24 cellular contexts compared by ENCODE assay signal in genomic region chr7:100486111-100486636, GRCh38. TPM values are rescaled to one million over a fixed set of nuclear protein-coding genes. Genes with fewer than 3 reads are reported as not detected.
DNase-seq lines count a peak whose midpoint lies in the region; ATAC-seq, FAIRE-seq and TF ChIP-seq lines count a peak whose summit lies in the region.
"Had no signal": no experiment of that assay in that cellular context is flagged by ENCODE, and none has a peak within 500 bp of the region (broad histone marks: within the 10 kb centered on the region; RNA-seq: fewer than 3 reads in every experiment).

No MANE protein-coding gene starts in this region.

- POLR2A ChIA-PET in A549 (lab: Yijun Ruan, JAX) (no interaction called here), WTC11 (lab: Charles Lee) (no interaction called here)

- TF ChIP-seq EP300 in A549 (IDR thresholded peaks at IDR 0.05) = no peak

- H3K4me3 Mint-ChIP-seq in WTC11 (peak overlapping the region; percentile 38; the same call in 1 of the 2 replicates), mesothelial cell of epicardium (peak overlapping the region; percentile 22)

- no peak overlapping the region for H3K4me3 ChIP-seq in A549
- H3K4me3 ChIP-seq: heart right ventricle, vagina had no signal

- FAIRE-seq in A549 (lab: Jason Lieb, UNC) = no peak
- FAIRE-seq: GM12891, HepG2, RCC 7860 had no signal

- WGBS in A549 (ENCODE audit: missing lambda C conversion rate) = 81% methylated on average over 5 of the region's 5 CpGs

- ATAC-seq in A549 = no peak
- ATAC-seq in WTC11 = no peak
- no peak for ATAC-seq in HG03442 (IDR thresholded peaks at IDR 0.05; ENCODE audit: unreplicated experiment)
- ATAC-seq in HG02885 (IDR thresholded peaks at IDR 0.05; ENCODE audit: poor library complexity, unreplicated experiment) = no peak
- ATAC-seq: heart right ventricle, left lobe of liver had no signal

- H3K4me1 Mint-ChIP-seq in WTC11 = peaks cover 37% of the 10 kb centered on the region
- peaks cover 38% of the 10 kb centered on the region for H3K4me1 Mint-ChIP-seq in mesothelial cell of epicardium

- H3K27me3 Mint-ChIP-seq in WTC11 (ENCODE audit: low read depth) (no peaks in the 10 kb centered on the region), mesothelial cell of epicardium (ENCODE audit: low read depth) (no peaks in the 10 kb centered on the region)
- H3K27me3 Mint-ChIP-seq: CD8-positive, alpha-beta memory T cell had no signal

- H3K9me3 Mint-ChIP-seq in WTC11 (no peaks in the 10 kb centered on the region), mesothelial cell of epicardium (no peaks in the 10 kb centered on the region)
- H3K9me3 Mint-ChIP-seq: CD8-positive, alpha-beta memory T cell had no signal

- TF ChIP-seq RAD21 in A549 (conservative IDR thresholded peaks at IDR 0.05 in 1 of 2, IDR thresholded peaks at IDR 0.05 in 1 of 2) = no peak

- TF ChIP-seq POLR2A in A549 (IDR thresholded peaks at IDR 0.05; ENCODE audit: low read length) = no peak

- H3K4me1 ChIP-seq in A549 = peaks cover 40% of the 10 kb centered on the region

- H3K36me3 Mint-ChIP-seq in WTC11 = no peaks in the 10 kb centered on the region
- peaks cover 2% of the 10 kb centered on the region for H3K36me3 Mint-ChIP-seq in mesothelial cell of epicardium
- H3K36me3 Mint-ChIP-seq: CD8-positive, alpha-beta memory T cell had no signal

- H3K4me2 ChIP-seq in A549 = peak overlapping the region; percentile 99; the same call in 2 of the 3 replicates

- DNase-seq in A549 (ENCODE audit: low read depth in 1 of 2, low spot score in 1 of 2) (no peak), GM10266 (ENCODE audit: extremely low spot score) (peak; percentile 23), WTC11 (ENCODE audit: low spot score) (no peak), mesothelial cell of epicardium (ENCODE audit: low spot score in 2 of 2, unreplicated experiment in 2 of 2) (no peak), NCI-H1105 (lab: John Stamatoyannopoulos, UW) (no peak), NCI-H524 (lab: John Stamatoyannopoulos, UW) (no peak)
- DNase-seq: activated CD4-positive, alpha-beta T cell treated with anti-CD3 and anti-CD28 coated beads, Interleukin-2, amount 50 U/mL, for 4 hours; amniotic stem cell; CD8-positive, alpha-beta memory T cell; dermis blood vessel endothelial cell; heart right ventricle; NCI-H2107 had no signal

- H3K27ac ChIP-seq in A549 = peak overlapping the region; percentile 21 to 94; a peak in 4 of 6 replicates
- H3K27ac ChIP-seq: heart right ventricle, vagina, VCaP had no signal

- H3K27ac Mint-ChIP-seq in WTC11 = peak overlapping the region; percentile 34; the same call in 1 of the 2 replicates
- no peak overlapping the region for H3K27ac Mint-ChIP-seq in mesothelial cell of epicardium

- H3K9me3 ChIP-seq in A549 = no peaks in the 10 kb centered on the region
- H3K9me3 ChIP-seq: heart right ventricle, vagina had no signal

- TF ChIP-seq CTCF in A549 (IDR thresholded peaks at IDR 0.05) = no peak
- no peak for TF ChIP-seq CTCF in GM10266 (IDR thresholded peaks at IDR 0.05; ENCODE audit: control insufficient read depth, insufficient read depth, low read depth, missing control alignments)
- TF ChIP-seq CTCF in WTC11 (IDR thresholded peaks at IDR 0.05) = no peak
- TF ChIP-seq CTCF in mesothelial cell of epicardium (IDR thresholded peaks at IDR 0.05; ENCODE audit: unreplicated experiment) = no peak

- CTCF ChIA-PET in A549 (lab: Yijun Ruan, JAX) = interaction anchor here (1.0 to 3.5 kb wide), 7 partner anchors 11 to 95 kb away, joined by 3 to 24 read pairs (median 7); no protein-coding TSS in a partner anchor
- CTCF ChIA-PET in WTC11 (lab: Charles Lee) = no interaction called here

TF ChIP-seq in A549, 52 proteins besides CTCF, POLR2A, EP300 and RAD21 (continues in another document):
- no peak for TF ChIP-seq HOXA7 (CRISPR knock-in tag; IDR thresholded peaks at IDR 0.05)
- TF ChIP-seq ZNF302 (CRISPR knock-in tag; IDR thresholded peaks at IDR 0.05) = no peak

TF ChIP-seq in WTC11, 78 proteins besides CTCF, POLR2A, EP300 and RAD21:
- no peak for TF ChIP-seq E2F5 (CRISPR knock-in tag; IDR thresholded peaks at IDR 0.05)

RNA-seq across cellular contexts. Expression of gene NYAP1, which starts 2.4 kb away (rescaled TPM):
- polyA plus RNA-seq in A549 (2011; rRNA removed) (0.32 and 0.47 TPM in 2 replicates), A549 (2017; fragmentation: RNase III; extraction: RNeasy Plus Mini Kit Qiagen cat#74134 plus additional on column Dnase treatment) (1.5 to 3.7 TPM (median 3.1 TPM) in 3 replicates)
- 0.70 and 0.96 TPM in 2 replicates for polyA plus RNA-seq in A549 (2012; cell fraction: cytosol; rRNA removed)
- polyA plus RNA-seq in A549 (2012; cell fraction: nucleus; rRNA removed) = 1.6 and 1.9 TPM in 2 replicates
- 0.12 and 0.24 TPM in 2 replicates for polyA minus RNA-seq in A549 (2011; rRNA and poly(A)+ RNA removed)
- total RNA-seq in WTC11 (2021) (6.2 to 7.6 TPM (median 6.7 TPM) in 3 replicates), mesothelial cell of epicardium (8.2 to 8.5 TPM (median 8.4 TPM) in 3 replicates)
- total RNA-seq: T-helper 2 cell treated with Interferon-gamma antibody and Interleukin-4, amounts not matched to agents 100 ng/mL and 5 ng/mL, for 36 hours had no signal
- polyA plus RNA-seq: CD8-positive, alpha-beta memory T cell had no signal

RNA-seq across cellular contexts. Expression of gene TSC22D4, which starts 7.2 kb away (rescaled TPM):
- polyA plus RNA-seq in A549 (2011; rRNA removed) = 6.2 and 7.9 TPM in 2 replicates
- 15.5 and 22.6 TPM in 2 replicates for polyA plus RNA-seq in A549 (2012; cell fraction: cytosol; rRNA removed)
- 26.1 and 31.1 TPM in 2 replicates for polyA plus RNA-seq in A549 (2012; cell fraction: nucleus; rRNA removed)
- 20.7 to 28.9 TPM (median 28.3 TPM) in 3 replicates for polyA plus RNA-seq in A549 (2017; fragmentation: RNase III; extraction: RNeasy Plus Mini Kit Qiagen cat#74134 plus additional on column Dnase treatment)
- 6.5 and 8.2 TPM in 2 replicates for polyA minus RNA-seq in A549 (2011; rRNA and poly(A)+ RNA removed)
- total RNA-seq in WTC11 (2021) = 27.5 to 34.5 TPM (median 29.7 TPM) in 3 replicates
- 50.5 to 52.7 TPM (median 52.4 TPM) in 3 replicates for total RNA-seq in mesothelial cell of epicardium

RNA-seq across cellular contexts. Expression of gene SPACDR, which starts 22.1 kb away (rescaled TPM):
- 0.17 and 0.40 TPM in 2 replicates for polyA plus RNA-seq in A549 (2011; rRNA removed)
- 0.49 and 0.54 TPM in 2 replicates for polyA plus RNA-seq in A549 (2012; cell fraction: cytosol; rRNA removed)
- 0.62 and 0.92 TPM in 2 replicates for polyA plus RNA-seq in A549 (2012; cell fraction: nucleus; rRNA removed)
- 0.33 to 0.39 TPM (median 0.34 TPM) in 3 replicates for polyA plus RNA-seq in A549 (2017; fragmentation: RNase III; extraction: RNeasy Plus Mini Kit Qiagen cat#74134 plus additional on column Dnase treatment)
- polyA minus RNA-seq in A549 (2011; rRNA and poly(A)+ RNA removed) = not detected in 2 replicates
- total RNA-seq in WTC11 (2021) = 0.33 to 0.48 TPM (median 0.39 TPM) in 3 replicates
- 2.0 to 3.6 TPM (median 3.3 TPM) in 3 replicates for total RNA-seq in mesothelial cell of epicardium
- total RNA-seq: epithelial cell of proximal tubule, fibroblast of villous mesenchyme, HepG2, left lobe of liver, skeletal muscle tissue, vagina had no signal

RNA-seq across cellular contexts. Expression of gene PPP1R35, which starts 49.9 kb away (rescaled TPM):
- polyA plus RNA-seq in A549 (2011; rRNA removed) (15.2 and 15.7 TPM in 2 replicates), A549 (2017; fragmentation: RNase III; extraction: RNeasy Plus Mini Kit Qiagen cat#74134 plus additional on column Dnase treatment) (29.9 to 33.0 TPM (median 31.6 TPM) in 3 replicates)
- polyA plus RNA-seq in A549 (2012; cell fraction: cytosol; rRNA removed) = 66.3 and 69.9 TPM in 2 replicates
- polyA plus RNA-seq in A549 (2012; cell fraction: nucleus; rRNA removed) = 103 and 122 TPM in 2 replicates
- 9.5 and 10.7 TPM in 2 replicates for polyA minus RNA-seq in A549 (2011; rRNA and poly(A)+ RNA removed)
- total RNA-seq in WTC11 (2021) (85.9 to 90.8 TPM (median 88.3 TPM) in 3 replicates), mesothelial cell of epicardium (25.7 to 29.3 TPM (median 26.6 TPM) in 3 replicates)

RNA-seq across cellular contexts. Expression of gene AGFG2, which starts 52.8 kb away (rescaled TPM):
- polyA plus RNA-seq in A549 (2011; rRNA removed) (13.5 and 16.0 TPM in 2 replicates), A549 (2017; fragmentation: RNase III; extraction: RNeasy Plus Mini Kit Qiagen cat#74134 plus additional on column Dnase treatment) (18.0 to 39.3 TPM (median 31.8 TPM) in 3 replicates)
- 14.0 and 21.0 TPM in 2 replicates for polyA plus RNA-seq in A549 (2012; cell fraction: cytosol; rRNA removed)
- polyA plus RNA-seq in A549 (2012; cell fraction: nucleus; rRNA removed) = 19.8 and 27.8 TPM in 2 replicates
- 12.3 and 20.3 TPM in 2 replicates for polyA minus RNA-seq in A549 (2011; rRNA and poly(A)+ RNA removed)
- total RNA-seq in WTC11 (2021) (6.4 to 7.4 TPM (median 7.4 TPM) in 3 replicates), mesothelial cell of epicardium (7.7 to 9.1 TPM (median 8.3 TPM) in 3 replicates)
